In the genomic region with DNA sequence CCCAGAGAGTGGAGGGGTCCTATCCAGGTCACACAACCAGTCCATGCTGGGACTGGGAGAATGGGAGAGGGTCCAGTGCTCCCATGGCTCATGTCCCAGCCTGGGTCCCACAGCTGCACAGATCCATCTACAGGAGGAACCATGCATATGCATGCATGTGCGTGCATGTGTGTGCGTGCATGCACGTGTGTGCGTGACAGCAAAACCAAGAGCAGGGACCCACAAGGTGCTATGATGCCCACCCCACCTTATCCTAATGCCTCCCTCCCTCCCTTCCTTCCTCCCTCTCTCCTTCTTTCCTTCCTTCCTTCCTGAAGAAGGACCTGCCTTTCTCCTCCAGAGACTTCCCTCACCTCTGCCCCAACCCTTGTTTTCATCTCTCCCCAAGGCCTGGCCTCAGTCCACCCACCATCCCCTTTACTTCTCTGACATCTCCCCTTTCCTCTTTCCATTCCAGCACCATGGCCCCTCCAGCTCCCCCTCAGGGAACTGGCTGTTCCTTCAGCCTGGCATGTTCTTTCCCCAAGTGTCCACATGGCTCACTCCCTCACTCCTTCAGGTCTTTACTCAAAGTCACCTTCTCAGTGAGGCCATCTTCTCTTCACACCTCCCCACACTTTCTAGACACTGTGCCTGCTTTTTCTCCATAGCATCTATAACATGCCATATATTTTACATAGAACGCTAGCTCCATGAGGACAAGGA, we compare ENCODE assay signal across 23 cellular contexts. TPM values are rescaled to one million over a fixed set of nuclear protein-coding genes. Genes with fewer than 3 reads are reported as not detected.
DNase-seq lines count a peak whose midpoint lies in the region; ATAC-seq and TF ChIP-seq lines count a peak whose summit lies in the region.
"Had no signal": no experiment of that assay in that cellular context is flagged by ENCODE, and none has a peak within 500 bp of the region (broad histone marks: within the 10 kb centered on the region; RNA-seq: fewer than 3 reads in every experiment).

No MANE protein-coding gene starts in this region.

- no peaks in the 10 kb centered on the region for H3K36me3 Mint-ChIP-seq in brain
- H3K36me3 Mint-ChIP-seq: type B pancreatic cell had no signal

- H3K9me3 Mint-ChIP-seq in brain, result no peaks in the 10 kb centered on the region
- H3K9me3 Mint-ChIP-seq: effector memory CD8-positive, alpha-beta T cell; IgD-negative memory B cell; stimulated activated naive B cell treated with anti-CD40 and anti-IgM and Interleukin-4, amounts not matched to agents 10 μg/mL and 1 μg/mL and 100 μg/mL, for 72 hours; type B pancreatic cell had no signal

- DNase-seq in DMS53 (lab: John Stamatoyannopoulos, UW) (peak; percentile 28), DMS53 treated with DMSO at 0.1 percent for 48 hours (lab: John Stamatoyannopoulos, UW; ENCODE audit: unreplicated experiment) (no peak), sigmoid colon (peak; percentile 27), esophagus muscularis mucosa (ENCODE audit: extremely low spot score) (no peak), posterior cingulate gyrus (no peak)
- DNase-seq: activated effector memory CD4-positive, alpha-beta T cell treated with anti-CD3 and anti-CD28 coated beads, Interleukin-2, amount 50 U/mL, for 16 hours; amygdala; cerebellar nuclear complex; effector memory CD8-positive, alpha-beta T cell; left cardiac atrium; NCI-H1930; stimulated activated CD4-positive, alpha-beta T cell treated with anti-CD3 and anti-CD28 coated beads, Interleukin-12 subunit alpha, Interleukin-12 subunit beta, amount 100 ng/mL, for 4 hours; stimulated activated naive B cell treated with anti-CD40 and anti-IgM and Interleukin-4, amounts not matched to agents 10 μg/mL and 1 μg/mL and 100 μg/mL, for 72 hours had no signal

- WGBS in sigmoid colon, 2 donors, result 88 to 94% methylated on average over 5 of the region's 5 CpGs
- WGBS in esophagus muscularis mucosa, result 86% methylated on average over 5 of the region's 5 CpGs

- TF ChIP-seq CTCF in brain (conservative IDR thresholded peaks at IDR 0.05), result no peak
- no peak for TF ChIP-seq CTCF in sigmoid colon (IDR thresholded peaks at IDR 0.05)
- TF ChIP-seq CTCF in esophagus muscularis mucosa (IDR thresholded peaks at IDR 0.05), result no peak

- H3K4me1 Mint-ChIP-seq in brain, result peaks cover 8% of the 10 kb centered on the region
- H3K4me1 Mint-ChIP-seq: IgD-negative memory B cell; stimulated activated naive B cell treated with anti-CD40 and anti-IgM and Interleukin-4, amounts not matched to agents 10 μg/mL and 1 μg/mL and 100 μg/mL, for 72 hours had no signal

- H3K27ac Mint-ChIP-seq in brain, result peak overlapping the region in 3 of 5 experiments; percentile 3 to 69 (median 7)
- H3K27ac Mint-ChIP-seq: effector memory CD8-positive, alpha-beta T cell; IgD-negative memory B cell; stimulated activated naive B cell treated with anti-CD40 and anti-IgM and Interleukin-4, amounts not matched to agents 10 μg/mL and 1 μg/mL and 100 μg/mL, for 72 hours; type B pancreatic cell had no signal

- intact Hi-C loops in sigmoid colon (cut with DNase I) (no loop called here), esophagus muscularis mucosa (cut with DNase I) (no loop called here), posterior cingulate gyrus (cut with DNase I) (no loop called here)

- H3K4me1 ChIP-seq in iPS-20b (ENCODE audit: insufficient read depth, low read length) (peaks cover 6% of the 10 kb centered on the region; the same call in 1 of the 2 replicates), sigmoid colon (peaks cover 0 to 4% (median under 1%) of the 10 kb centered on the region in 4 donors), esophagus muscularis mucosa (peaks cover 2 to 19% (median 7%) of the 10 kb centered on the region in 4 donors)

- H3K4me3 ChIP-seq in iPS-20b (ENCODE audit: low read length), result peak overlapping the region; percentile 32; the same call in 1 of the 2 replicates
- no peak overlapping the region for H3K4me3 ChIP-seq in sigmoid colon
- H3K4me3 ChIP-seq in esophagus muscularis mucosa, result no peak overlapping the region
- H3K4me3 ChIP-seq: BLaER1 treated with 17β-estradiol and CSF1 and Interleukin-3, amounts not matched to agents 10 nM and 100 nM; SJCRH30 had no signal

- no peak for ATAC-seq in HG03280 (IDR thresholded peaks at IDR 0.05; ENCODE audit: unreplicated experiment)
- ATAC-seq: effector memory CD8-positive, alpha-beta T cell; stimulated activated naive B cell treated with anti-CD40 and anti-IgM and Interleukin-4, amounts not matched to agents 10 μg/mL and 1 μg/mL and 100 μg/mL, for 72 hours had no signal

- H3K27ac ChIP-seq in iPS-20b (ENCODE audit: low read length), result peak overlapping the region; percentile 6
- no peak overlapping the region for H3K27ac ChIP-seq in sigmoid colon
- H3K27ac ChIP-seq in esophagus muscularis mucosa (replicated peaks in 1 of 4), result no peak overlapping the region
- H3K27ac ChIP-seq: 22Rv1; BLaER1 treated with 17β-estradiol and CSF1 and Interleukin-3, amounts not matched to agents 10 nM and 100 nM; parathyroid adenoma; SJCRH30 had no signal

- H3K4me3 Mint-ChIP-seq in brain, result no peak overlapping the region
- H3K4me3 Mint-ChIP-seq: effector memory CD8-positive, alpha-beta T cell; IgD-negative memory B cell; stimulated activated naive B cell treated with anti-CD40 and anti-IgM and Interleukin-4, amounts not matched to agents 10 μg/mL and 1 μg/mL and 100 μg/mL, for 72 hours; type B pancreatic cell had no signal

- H3K9ac ChIP-seq in iPS-20b (ENCODE audit: low read depth, low read length), result no peak overlapping the region
- H3K9ac ChIP-seq: BLaER1 treated with 17β-estradiol and CSF1 and Interleukin-3, amounts not matched to agents 10 nM and 100 nM; parathyroid adenoma had no signal

- TF ChIP-seq POLR2A in sigmoid colon (IDR thresholded peaks at IDR 0.05), result no peak
- no peak for TF ChIP-seq POLR2A in esophagus muscularis mucosa (IDR thresholded peaks at IDR 0.05; ENCODE audit: low read depth)

- H3K27me3 Mint-ChIP-seq in brain, result no peaks in the 10 kb centered on the region
- H3K27me3 Mint-ChIP-seq: effector memory CD8-positive, alpha-beta T cell; IgD-negative memory B cell; stimulated activated naive B cell treated with anti-CD40 and anti-IgM and Interleukin-4, amounts not matched to agents 10 μg/mL and 1 μg/mL and 100 μg/mL, for 72 hours; type B pancreatic cell had no signal

- H3K27me3 ChIP-seq in iPS-20b (ENCODE audit: insufficient read depth, low read length) (no peaks in the 10 kb centered on the region), sigmoid colon (no peaks in the 10 kb centered on the region), esophagus muscularis mucosa (no peaks in the 10 kb centered on the region)
- H3K27me3 ChIP-seq: BLaER1 treated with 17β-estradiol and CSF1 and Interleukin-3, amounts not matched to agents 10 nM and 100 nM; SJCRH30 had no signal

- no peaks in the 10 kb centered on the region for H3K9me3 ChIP-seq in iPS-20b (ENCODE audit: insufficient read depth, low read depth, low read length)
- H3K9me3 ChIP-seq in sigmoid colon, result no peaks in the 10 kb centered on the region
- no peaks in the 10 kb centered on the region for H3K9me3 ChIP-seq in esophagus muscularis mucosa
- H3K9me3 ChIP-seq: BLaER1 treated with 17β-estradiol and CSF1 and Interleukin-3, amounts not matched to agents 10 nM and 100 nM; SJCRH30 had no signal

- TF ChIP-seq EP300 in sigmoid colon (IDR thresholded peaks at IDR 0.05) (no peak), esophagus muscularis mucosa (IDR thresholded peaks at IDR 0.05) (no peak)

- H3K36me3 ChIP-seq in iPS-20b (ENCODE audit: insufficient read depth, low read depth, low read length) (no peaks in the 10 kb centered on the region), sigmoid colon (no peaks in the 10 kb centered on the region), esophagus muscularis mucosa (peaks cover 0 to 20% (median 0%) of the 10 kb centered on the region in 4 donors)
- H3K36me3 ChIP-seq: BLaER1 treated with 17β-estradiol and CSF1 and Interleukin-3, amounts not matched to agents 10 nM and 100 nM; SJCRH30 had no signal

RNA-seq across cellular contexts. Expression of a gene that starts 21.8 kb away (rescaled TPM):
- polyA plus RNA-seq in brain (ENCODE audit: insufficient read depth, low read depth, low replicate concordance) (0.66 TPM), sigmoid colon (10 to 100 TPM in 1 of 3 donors, 1 to 10 TPM in 2; 2.4 to 14.6 (median 8.6) TPM)
- total RNA-seq in sigmoid colon (1 to 10 TPM in 2 of 4 donors, under 1 TPM in 1, not detected in 1; 0.33 to 8.6 (median 2.8) TPM), esophagus muscularis mucosa (1 to 10 TPM in 3 of 4 donors, under 1 TPM in 1; 0.33 to 1.8 (median 1.4) TPM)
- total RNA-seq: NCI-H460 had no signal
- polyA plus RNA-seq: IgD-negative memory B cell had no signal

Comparison
In these comparisons a context has a peak if more than half of its experiments do, and no peak if none do; other contexts are left out.
1. DNase-seq: peak in DMS53 (single experiment) and sigmoid colon (single experiment); none in DMS53 treated with DMSO at 0.1 percent for 48 hours (single experiment), esophagus muscularis mucosa (single experiment) and posterior cingulate gyrus (0 of 10).